11 cellular contexts compared by ENCODE assay signal in the genomic region with DNA sequence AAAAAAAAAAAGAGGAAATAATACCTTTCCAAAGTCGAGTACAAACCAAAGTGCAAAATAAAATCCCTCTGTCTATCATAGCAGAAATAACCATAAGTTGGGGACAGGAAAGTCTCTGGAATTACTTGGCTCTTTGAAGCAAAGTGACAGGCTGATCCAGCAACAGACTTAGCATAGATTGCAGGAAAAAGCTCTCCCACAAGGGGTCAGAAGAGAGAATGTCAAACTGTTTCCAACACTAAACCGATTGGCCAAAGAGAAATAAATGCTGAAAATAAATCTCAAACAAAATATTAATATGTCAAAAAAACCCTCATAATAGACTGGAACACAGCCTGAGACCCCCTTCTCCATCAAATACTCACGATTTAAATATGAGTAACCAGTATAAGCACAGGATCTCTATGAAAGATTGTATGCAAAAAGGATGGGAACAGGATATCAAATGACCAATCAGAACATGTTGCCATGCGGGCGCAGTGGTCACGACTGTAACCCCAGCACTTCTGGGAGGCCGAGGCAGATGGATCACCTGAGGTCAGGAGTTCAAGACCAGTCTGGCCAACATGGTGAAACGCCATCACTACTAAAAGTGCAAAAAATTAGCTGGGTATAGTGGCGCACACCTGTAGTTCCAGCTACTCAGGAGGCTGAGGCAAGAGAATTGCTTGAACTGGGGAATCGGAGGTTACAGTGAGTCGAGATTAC.
A peak's percentile ranks its signal among the peaks of the same experiment; 100 is the strongest.
DNase-seq lines count a peak whose midpoint lies in the region; ATAC-seq, FAIRE-seq and TF ChIP-seq lines count a peak whose summit lies in the region.
"Had no signal": no experiment of that assay in that cellular context is flagged by ENCODE, and none has a peak within 500 bp of the region (broad histone marks: within the 10 kb centered on the region; RNA-seq: fewer than 3 reads in every experiment).

No MANE protein-coding gene starts in this region.

- POLR2A ChIA-PET in A549 (lab: Yijun Ruan, JAX): no interaction called here

- ATAC-seq in A549 (peak in 1 of 2 experiments; percentile 67; a peak in 2 of 6 replicates), T-helper 17 cell (no peak), GM21526 (IDR thresholded peaks at IDR 0.05; ENCODE audit: low FRiP score, unreplicated experiment) (no peak)

- peak; percentile 20 to 33; a peak in 3 of 5 replicates for TF ChIP-seq RAD21 in A549 (conservative IDR thresholded peaks at IDR 0.05 in 1 of 2, IDR thresholded peaks at IDR 0.05 in 1 of 2)

- no peak for TF ChIP-seq POLR2A in A549 (IDR thresholded peaks at IDR 0.05; ENCODE audit: low read length)

- WGBS in A549 (ENCODE audit: missing lambda C conversion rate): 25% methylated on average over 11 of the region's 11 CpGs

- TF ChIP-seq EP300 in A549 (IDR thresholded peaks at IDR 0.05): no peak

- no peaks in the 10 kb centered on the region for H3K4me1 Mint-ChIP-seq in T-helper 17 cell

- H3K27me3 Mint-ChIP-seq in T-helper 17 cell: peaks cover 7% of the 10 kb centered on the region

- TF ChIP-seq CTCF in A549 (IDR thresholded peaks at IDR 0.05) (peak; percentile 27; the same call in 1 of the 3 replicates), GM12864 (IDR thresholded peaks at IDR 0.05; ENCODE audit: low read depth, low read length, missing control alignments) (peak; percentile 29), epithelial cell of esophagus (IDR thresholded peaks at IDR 0.05; ENCODE audit: insufficient read depth, low read depth, low read length, missing control alignments) (peak; percentile 64)

- no peak for FAIRE-seq in A549 (lab: Jason Lieb, UNC)
- FAIRE-seq: GM18507 had no signal

- no peaks in the 10 kb centered on the region for H3K4me1 ChIP-seq in A549

- DNase-seq in A549 (ENCODE audit: low read depth in 1 of 2, low spot score in 1 of 2) (peak in 1 of 2 experiments; percentile 42), GM12864 (ENCODE audit: low read depth) (no peak), NCI-H1092 treated with DMSO at 0.1 percent for 48 hours (lab: John Stamatoyannopoulos, UW) (peak; percentile 15), epithelial cell of esophagus (ENCODE audit: low read depth) (peak; percentile 55), HK-2 (ENCODE audit: unreplicated experiment) (no peak), T-helper 17 cell (no peak), SHP77 treated with DMSO at 0.1 percent for 48 hours (lab: John Stamatoyannopoulos, UW) (no peak)
- DNase-seq: NCI-H774 had no signal

- H3K9me3 ChIP-seq in A549 (no peaks in the 10 kb centered on the region; the same call in 2 of the 3 replicates), T-helper 17 cell (ENCODE audit: control insufficient read depth, low read length, poor library complexity, severe bottlenecking) (no peaks in the 10 kb centered on the region)

- H3K27ac Mint-ChIP-seq in T-helper 17 cell: no peak overlapping the region

- no peak overlapping the region for H3K4me3 ChIP-seq in A549
- H3K4me3 ChIP-seq in GM12864 (ENCODE audit: low read depth, low read length): no peak overlapping the region
- H3K4me3 ChIP-seq in epithelial cell of esophagus (ENCODE audit: low read length): no peak overlapping the region
- H3K4me3 ChIP-seq: skin epidermis had no signal

- H3K36me3 Mint-ChIP-seq in T-helper 17 cell (ENCODE audit: low read depth): no peaks in the 10 kb centered on the region

- no peak overlapping the region for H3K27ac ChIP-seq in A549
- H3K27ac ChIP-seq: skin epidermis had no signal

- H3K4me2 ChIP-seq in A549: no peak overlapping the region

- CTCF ChIA-PET in A549 (lab: Yijun Ruan, JAX): interaction anchor here (1.0 kb wide), 1 partner anchor 14 kb away, joined by 3 read pairs; no protein-coding TSS in a partner anchor

- no peak overlapping the region for H3K4me3 Mint-ChIP-seq in T-helper 17 cell

TF ChIP-seq in A549, 52 proteins besides CTCF, POLR2A, EP300 and RAD21:
- no peak for TF ChIP-seq CBX2 (IDR thresholded peaks at IDR 0.05; ENCODE audit: borderline replicate concordance, low read depth)
- TF ChIP-seq SMC3 (IDR thresholded peaks at IDR 0.05): peak; percentile 47; the same call in 2 of the 3 replicates

Comparison
In these comparisons a context has a peak if more than half of its experiments do, and no peak if none do; other contexts are left out.
1. DNase-seq: peak in NCI-H1092 treated with DMSO at 0.1 percent for 48 hours (single experiment) and epithelial cell of esophagus (single experiment); none in GM12864 (single experiment), HK-2 (single experiment), T-helper 17 cell (0 of 3) and SHP77 treated with DMSO at 0.1 percent for 48 hours (single experiment).
2. Peak in every context shown above with its lines, with median percentiles within 50 percentile points of each other: CTCF ChIP-seq.